In the genomic region with DNA sequence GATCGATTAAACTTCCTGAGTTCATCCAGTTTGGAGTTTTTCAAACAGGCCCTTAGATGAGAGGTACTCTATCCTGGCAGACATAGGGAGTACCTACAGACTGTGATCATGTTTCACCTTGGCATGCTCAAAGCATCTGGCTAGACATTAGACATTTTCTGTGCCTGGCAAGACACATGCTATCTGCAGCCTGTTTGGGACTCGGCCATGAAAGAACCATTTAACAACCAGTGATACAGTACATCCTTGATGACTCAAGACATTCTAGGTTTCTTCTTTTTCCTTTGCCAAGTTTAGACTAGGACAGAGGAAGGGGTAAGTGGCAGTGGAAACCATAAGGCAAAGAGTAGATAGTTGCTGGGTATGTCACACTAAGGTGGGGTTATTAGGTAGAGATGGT, we compare ENCODE assay signal across 1 cellular context.
TF ChIP-seq lines count a peak whose summit lies in the region.

No MANE protein-coding gene starts in this region.

TF ChIP-seq in GM23338, 12 proteins besides CTCF, POLR2A, EP300 and RAD21 (continued from another document):
- TF ChIP-seq, protein P1, sequence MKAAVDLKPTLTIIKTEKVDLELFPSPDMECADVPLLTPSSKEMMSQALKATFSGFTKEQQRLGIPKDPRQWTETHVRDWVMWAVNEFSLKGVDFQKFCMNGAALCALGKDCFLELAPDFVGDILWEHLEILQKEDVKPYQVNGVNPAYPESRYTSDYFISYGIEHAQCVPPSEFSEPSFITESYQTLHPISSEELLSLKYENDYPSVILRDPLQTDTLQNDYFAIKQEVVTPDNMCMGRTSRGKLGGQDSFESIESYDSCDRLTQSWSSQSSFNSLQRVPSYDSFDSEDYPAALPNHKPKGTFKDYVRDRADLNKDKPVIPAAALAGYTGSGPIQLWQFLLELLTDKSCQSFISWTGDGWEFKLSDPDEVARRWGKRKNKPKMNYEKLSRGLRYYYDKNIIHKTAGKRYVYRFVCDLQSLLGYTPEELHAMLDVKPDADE (IDR thresholded peaks at IDR 0.05), result no peak
- no peak for TF ChIP-seq JUNB (IDR thresholded peaks at IDR 0.05; ENCODE audit: unreplicated experiment)
- no peak for TF ChIP-seq NANOG (IDR thresholded peaks at IDR 0.05; ENCODE audit: borderline replicate concordance)
- TF ChIP-seq ZNF114 (CRISPR knock-in tag; IDR thresholded peaks at IDR 0.05), result no peak
- no peak for TF ChIP-seq ZNF331 (CRISPR knock-in tag; IDR thresholded peaks at IDR 0.05; ENCODE audit: low read depth)
- no peak for TF ChIP-seq EZH2phosphoT487 (IDR thresholded peaks at IDR 0.05; ENCODE audit: unreplicated experiment)
- no peak for TF ChIP-seq POLR2AphosphoS5 (IDR thresholded peaks at IDR 0.05; ENCODE audit: low read depth)
- TF ChIP-seq STAT1 (IDR thresholded peaks at IDR 0.05; ENCODE audit: unreplicated experiment), result no peak
- TF ChIP-seq, protein P2, sequence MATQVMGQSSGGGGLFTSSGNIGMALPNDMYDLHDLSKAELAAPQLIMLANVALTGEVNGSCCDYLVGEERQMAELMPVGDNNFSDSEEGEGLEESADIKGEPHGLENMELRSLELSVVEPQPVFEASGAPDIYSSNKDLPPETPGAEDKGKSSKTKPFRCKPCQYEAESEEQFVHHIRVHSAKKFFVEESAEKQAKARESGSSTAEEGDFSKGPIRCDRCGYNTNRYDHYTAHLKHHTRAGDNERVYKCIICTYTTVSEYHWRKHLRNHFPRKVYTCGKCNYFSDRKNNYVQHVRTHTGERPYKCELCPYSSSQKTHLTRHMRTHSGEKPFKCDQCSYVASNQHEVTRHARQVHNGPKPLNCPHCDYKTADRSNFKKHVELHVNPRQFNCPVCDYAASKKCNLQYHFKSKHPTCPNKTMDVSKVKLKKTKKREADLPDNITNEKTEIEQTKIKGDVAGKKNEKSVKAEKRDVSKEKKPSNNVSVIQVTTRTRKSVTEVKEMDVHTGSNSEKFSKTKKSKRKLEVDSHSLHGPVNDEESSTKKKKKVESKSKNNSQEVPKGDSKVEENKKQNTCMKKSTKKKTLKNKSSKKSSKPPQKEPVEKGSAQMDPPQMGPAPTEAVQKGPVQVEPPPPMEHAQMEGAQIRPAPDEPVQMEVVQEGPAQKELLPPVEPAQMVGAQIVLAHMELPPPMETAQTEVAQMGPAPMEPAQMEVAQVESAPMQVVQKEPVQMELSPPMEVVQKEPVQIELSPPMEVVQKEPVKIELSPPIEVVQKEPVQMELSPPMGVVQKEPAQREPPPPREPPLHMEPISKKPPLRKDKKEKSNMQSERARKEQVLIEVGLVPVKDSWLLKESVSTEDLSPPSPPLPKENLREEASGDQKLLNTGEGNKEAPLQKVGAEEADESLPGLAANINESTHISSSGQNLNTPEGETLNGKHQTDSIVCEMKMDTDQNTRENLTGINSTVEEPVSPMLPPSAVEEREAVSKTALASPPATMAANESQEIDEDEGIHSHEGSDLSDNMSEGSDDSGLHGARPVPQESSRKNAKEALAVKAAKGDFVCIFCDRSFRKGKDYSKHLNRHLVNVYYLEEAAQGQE (IDR thresholded peaks at IDR 0.05; ENCODE audit: unreplicated experiment), result no peak
